8 cellular contexts compared by ENCODE assay signal in the genomic region with DNA sequence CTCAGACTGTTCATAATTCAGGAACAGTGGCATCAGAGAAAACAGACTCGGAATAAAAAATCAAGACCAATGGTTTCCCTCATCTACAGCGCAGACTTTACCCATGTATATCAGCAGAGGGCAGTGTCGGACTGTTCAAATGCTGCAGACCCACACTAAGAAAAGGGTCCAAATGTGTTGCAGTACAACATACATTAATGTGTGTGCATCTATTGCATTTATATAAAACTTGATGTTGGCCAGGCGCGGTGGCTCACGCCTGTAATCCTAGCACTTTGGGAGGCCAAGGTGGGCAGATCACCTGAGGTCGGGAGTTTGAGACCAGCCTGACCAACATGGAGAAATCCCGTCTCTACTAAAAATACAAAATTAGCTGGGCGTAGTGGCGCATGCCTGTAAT. TPM values are rescaled to one million over a fixed set of nuclear protein-coding genes. Genes with fewer than 3 reads are reported as not detected.
DNase-seq lines count a peak whose midpoint lies in the region; ATAC-seq and TF ChIP-seq lines count a peak whose summit lies in the region.
"Not testable (repeated sequence)": the region's sequence is repeated elsewhere in the genome, so short reads cannot be mapped to it uniquely, and the experiment has no call there.

No MANE protein-coding gene starts in this region.

- POLR2A ChIA-PET in Caco-2 (lab: Charles Lee), result not testable (repeated sequence)

- not testable (repeated sequence) for H3K27ac Mint-ChIP-seq in Caco-2 (ENCODE audit: unreplicated experiment); naive B cell

- not testable (repeated sequence) for H3K9me3 Mint-ChIP-seq in Caco-2 (ENCODE audit: unreplicated experiment); naive B cell

- H3K27me3 ChIP-seq in Caco-2 (replicated peaks; ENCODE audit: control insufficient read depth, insufficient read depth, low read length), result not testable (repeated sequence)

- CTCF ChIA-PET in Caco-2 (lab: Charles Lee), result interaction anchor here (1.0 to 1.5 kb wide), 3 partner anchors 120 to 161 kb away, joined by 3 to 6 read pairs (median 4); no protein-coding TSS in a partner anchor

- peaks cover 22% of the 10 kb centered on the region for H3K4me1 Mint-ChIP-seq in Caco-2 (ENCODE audit: low read depth, unreplicated experiment)
- H3K4me1 Mint-ChIP-seq in naive B cell, result not testable (repeated sequence)

- intact Hi-C loops in Caco-2 (cut with micrococcal nuclease; ENCODE audit: unreplicated experiment), result loop anchor here (2.0 to 5.0 kb wide), 3 partner anchors 38 to 161 kb away; partner anchors contain the start of gene ANXA2

- peaks cover 99% of the 10 kb centered on the region for H3K36me3 Mint-ChIP-seq in Caco-2 (ENCODE audit: insufficient read depth, unreplicated experiment)
- not testable (repeated sequence) for H3K36me3 Mint-ChIP-seq in naive B cell

- H3K4me1 ChIP-seq in Caco-2, result peaks cover 41% of the 10 kb centered on the region

- H3K27me3 Mint-ChIP-seq in Caco-2 (ENCODE audit: insufficient read depth, unreplicated experiment); naive B cell: not testable (repeated sequence)

- TF ChIP-seq CTCF in Caco-2 (IDR thresholded peaks at IDR 0.05; ENCODE audit: insufficient read depth in 1 of 2, low read depth in 1 of 2, low read length in 1 of 2, severe bottlenecking in 1 of 2, unreplicated experiment in 1 of 2), result peak; percentile 38 to 59

- BruUV-seq in Caco-2 (replicated peaks; lab: Mats Ljungman, UMichigan), result not testable (repeated sequence)

- H3K36me3 ChIP-seq in Caco-2 (ENCODE audit: control insufficient read depth, insufficient read depth, low read length), result peaks cover 13% of the 10 kb centered on the region

- peak in 1 of 2 experiments; percentile 51 for DNase-seq in Caco-2
- peak; percentile 28 to 69 for DNase-seq in NCI-H446 (lab: John Stamatoyannopoulos, UW)
- peak; percentile 22 for DNase-seq in UCSD-AML1 (lab: John Stamatoyannopoulos, UW; ENCODE audit: unreplicated experiment)
- peak in 35 of 56 donors; percentile 2 to 79 (median 18) for DNase-seq in amygdala (lab: John Stamatoyannopoulos, UW)
- DNase-seq in foreskin melanocyte, result peak; percentile 37
- peak; percentile 49 for DNase-seq in naive B cell
- DNase-seq in stimulated activated naive CD4-positive, alpha-beta T cell (lab: John Stamatoyannopoulos, UW), result peak in 5 of 6 experiments; percentile 21 to 66 (median 37)

- not testable (repeated sequence) for H3K4me3 ChIP-seq in Caco-2 (ENCODE audit: low read depth, low read length)

- H3K4me3 Mint-ChIP-seq in Caco-2 (ENCODE audit: unreplicated experiment); naive B cell: not testable (repeated sequence)

- peak; percentile 53 for ATAC-seq in HG02981 (IDR thresholded peaks at IDR 0.05; ENCODE audit: unreplicated experiment)
- ATAC-seq in naive B cell (ENCODE audit: low read depth in 2 of 2), result peak in 1 of 2 donors; percentile 61

- not testable (repeated sequence) for H3K9me3 ChIP-seq in Caco-2

RNA-seq across cellular contexts. Expression of gene ANXA2, which starts 38.0 kb away (rescaled TPM):
- 1,141 and 1,158 TPM in 2 replicates for total RNA-seq in Caco-2 (2022)
- 100 to 1,000 TPM; 111 to 188 (median 148) TPM for polyA plus RNA-seq in naive B cell (ENCODE audit: low read depth in 6 of 6)
